In the genomic region with DNA sequence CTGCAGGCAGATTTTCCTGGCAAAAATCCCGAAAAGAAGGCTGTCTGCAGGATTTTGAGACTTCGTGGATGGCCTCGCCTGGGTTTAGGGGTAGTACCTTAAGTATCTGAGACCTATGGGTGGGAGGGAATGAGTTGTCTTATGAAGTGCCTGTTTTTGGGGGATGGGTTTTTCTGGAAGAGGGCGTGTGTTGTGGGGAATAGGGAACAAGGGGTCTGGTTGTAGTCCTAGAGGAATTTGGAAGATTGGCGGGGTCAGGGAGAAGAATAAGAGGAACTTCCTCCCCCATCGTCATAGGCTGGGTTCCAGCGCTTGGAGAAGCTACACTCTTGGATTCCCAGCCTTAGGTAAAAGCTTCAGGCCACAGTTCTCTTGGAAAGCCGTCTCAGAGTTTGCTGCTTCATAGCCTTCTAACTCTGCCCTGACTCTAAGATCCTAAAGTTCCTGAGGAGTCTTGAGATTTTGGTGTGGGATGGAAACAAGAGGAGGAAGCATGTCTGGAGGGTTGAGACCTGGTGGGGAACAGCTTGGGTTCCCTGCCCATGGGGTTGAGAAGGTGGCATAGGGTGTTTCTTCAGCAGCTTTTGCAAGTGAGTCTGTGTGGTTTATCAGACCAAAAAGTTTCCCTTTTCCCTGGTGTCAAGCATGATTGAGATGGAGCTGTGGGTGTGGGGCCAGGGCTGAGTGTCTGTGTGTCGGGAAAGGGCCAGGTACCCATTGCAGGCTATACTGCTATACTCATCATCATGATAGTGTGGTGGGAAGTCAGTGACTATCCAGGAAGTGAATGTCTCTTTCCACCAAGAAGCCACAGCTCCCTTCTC, we compare ENCODE assay signal across 2 cellular contexts.
TF ChIP-seq lines count a peak whose summit lies in the region.

No MANE protein-coding gene starts in this region.

TF ChIP-seq in H1, 55 proteins besides CTCF, POLR2A, EP300 and RAD21:
- TF ChIP-seq MAFK (IDR thresholded peaks at IDR 0.05; ENCODE audit: low read depth, low read length) (no peak), JUND (IDR thresholded peaks at IDR 0.05; ENCODE audit: low read length) (no peak), HDAC6 (IDR thresholded peaks at IDR 0.05; ENCODE audit: low read depth, low read length) (no peak), SP2 (IDR thresholded peaks at IDR 0.05; ENCODE audit: low read length) (no peak), KDM4A (IDR thresholded peaks at IDR 0.05; ENCODE audit: low read depth, low read length, severe bottlenecking) (no peak), SAP30 (IDR thresholded peaks at IDR 0.05; ENCODE audit: insufficient read depth, insufficient replicate concordance, low read length) (no peak), SUZ12 (IDR thresholded peaks at IDR 0.05; ENCODE audit: low read length) (no peak), YY1 (IDR thresholded peaks at IDR 0.05; ENCODE audit: low read depth, low read length) (no peak), BRCA1 (IDR thresholded peaks at IDR 0.05; ENCODE audit: low read depth, low read length) (no peak), CHD2 (IDR thresholded peaks at IDR 0.05; ENCODE audit: low read length) (no peak), PHF8 (conservative IDR thresholded peaks at IDR 0.05; ENCODE audit: low read depth, low read length) (no peak)

TF ChIP-seq in HEK293T, 16 proteins besides CTCF, POLR2A, EP300 and RAD21:
- no peak for TF ChIP-seq BHLHE40 (IDR thresholded peaks at IDR 0.05; ENCODE audit: borderline replicate concordance)
- no peak for TF ChIP-seq HDGF (IDR thresholded peaks at IDR 0.05; ENCODE audit: borderline replicate concordance)
- no peak for TF ChIP-seq LEF1 (IDR thresholded peaks at IDR 0.05; ENCODE audit: borderline replicate concordance)
- TF ChIP-seq FOXA1 (IDR thresholded peaks at IDR 0.05), result no peak
- no peak for TF ChIP-seq TARDBP (IDR thresholded peaks at IDR 0.05)
- no peak for TF ChIP-seq ZNF384 (IDR thresholded peaks at IDR 0.05)
- TF ChIP-seq CTBP1 (IDR thresholded peaks at IDR 0.05; ENCODE audit: borderline replicate concordance), result no peak
- no peak for TF ChIP-seq FOXK2 (IDR thresholded peaks at IDR 0.05)
- TF ChIP-seq L3MBTL2 (conservative IDR thresholded peaks at IDR 0.05), result no peak
- TF ChIP-seq, protein P1, sequence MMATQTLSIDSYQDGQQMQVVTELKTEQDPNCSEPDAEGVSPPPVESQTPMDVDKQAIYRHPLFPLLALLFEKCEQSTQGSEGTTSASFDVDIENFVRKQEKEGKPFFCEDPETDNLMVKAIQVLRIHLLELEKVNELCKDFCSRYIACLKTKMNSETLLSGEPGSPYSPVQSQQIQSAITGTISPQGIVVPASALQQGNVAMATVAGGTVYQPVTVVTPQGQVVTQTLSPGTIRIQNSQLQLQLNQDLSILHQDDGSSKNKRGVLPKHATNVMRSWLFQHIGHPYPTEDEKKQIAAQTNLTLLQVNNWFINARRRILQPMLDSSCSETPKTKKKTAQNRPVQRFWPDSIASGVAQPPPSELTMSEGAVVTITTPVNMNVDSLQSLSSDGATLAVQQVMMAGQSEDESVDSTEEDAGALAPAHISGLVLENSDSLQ (IDR thresholded peaks at IDR 0.05), result no peak
- TF ChIP-seq SUZ12 (IDR thresholded peaks at IDR 0.05), result no peak
